ENCODE assay signal across 31 cellular contexts in the genomic region with DNA sequence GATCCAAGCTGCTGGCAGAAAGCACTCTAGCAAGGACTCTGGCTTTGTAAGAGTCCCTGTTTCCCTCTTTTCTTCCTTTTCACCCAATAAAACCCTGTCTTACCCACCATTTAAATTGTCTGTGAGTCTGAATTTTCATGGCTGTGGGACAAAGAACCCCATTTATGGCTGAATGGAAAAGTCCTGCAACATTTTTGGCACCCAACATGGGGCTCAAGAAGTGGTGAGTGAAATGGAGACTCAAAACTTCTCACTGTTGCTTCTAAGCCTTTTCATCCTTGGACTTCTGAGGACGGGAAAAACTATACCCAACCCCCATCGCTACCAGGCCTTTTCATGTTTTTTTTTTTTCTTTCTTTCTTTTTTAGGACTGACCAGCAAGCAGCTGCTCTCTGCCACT.
"Had no signal": no experiment of that assay in that cellular context is flagged by ENCODE, and none has a peak within 500 bp of the region (broad histone marks: within the 10 kb centered on the region; RNA-seq: fewer than 3 reads in every experiment).

No MANE protein-coding gene starts in this region.

- DNase-seq: activated CD4-positive, alpha-beta memory T cell treated with anti-CD3 and anti-CD28 coated beads, Interleukin-2, amount 10 ng/mL, durations not matched to agents 7 days and 5 days; activated CD4-positive, alpha-beta T cell treated with anti-CD3 and anti-CD28 coated beads for 36 hours; activated CD4-positive, alpha-beta T cell treated with anti-CD3 and anti-CD28 coated beads, Interleukin-2, amount 10 ng/mL, durations not matched to agents 7 days and 5 days; activated CD4-positive, alpha-beta T cell treated with anti-CD3 and anti-CD28 coated beads, Interleukin-2, amount 50 U/mL, for 4 hours; activated CD4-positive, CD25-positive, alpha-beta regulatory T cell; activated CD4-positive, CD25-positive, alpha-beta regulatory T cell treated with anti-CD3 and anti-CD28 coated beads, Interleukin-2, amount 50 U/mL, for 72 hours; activated CD8-positive, alpha-beta memory T cell treated with anti-CD3 and anti-CD28 coated beads, Interleukin-2, amount 50 U/mL, for 48 hours; activated gamma-delta T cell; activated naive CD4-positive, alpha-beta T cell; activated naive CD4-positive, alpha-beta T cell treated with anti-CD3 and anti-CD28 coated beads, Interleukin-2, amount 10 ng/mL, durations not matched to agents 7 days and 5 days; activated naive CD8-positive, alpha-beta T cell treated with anti-CD3 and anti-CD28 coated beads, Interleukin-2, amount 10 ng/mL, durations not matched to agents 7 days and 5 days; activated T-cell treated with anti-CD3 and anti-CD28 coated beads for 4 hours; activated T-cell treated with anti-CD3 and anti-CD28 coated beads, Interleukin-2, amount 50 U/mL, for 24 hours; activated T-cell treated with anti-CD3 and anti-CD28 coated beads, Interleukin-2, amount 50 U/mL, for 72 hours; central memory CD4-positive, alpha-beta T cell; cerebellar nuclear complex; colonic mucosa; effector CD4-positive, alpha-beta T cell; effector memory CD8-positive, alpha-beta T cell; erythroblast; gastrocnemius medialis; glutamatergic neuron; heart left ventricle; T-helper 2 cell had no signal

- H3K27ac Mint-ChIP-seq: activated CD4-positive, alpha-beta memory T cell treated with anti-CD3 and anti-CD28 coated beads, Interleukin-2, amount 10 ng/mL, durations not matched to agents 7 days and 5 days; activated CD4-positive, alpha-beta T cell treated with anti-CD3 and anti-CD28 coated beads for 36 hours; activated CD4-positive, alpha-beta T cell treated with anti-CD3 and anti-CD28 coated beads, Interleukin-2, amount 10 ng/mL, durations not matched to agents 7 days and 5 days; activated naive CD4-positive, alpha-beta T cell treated with anti-CD3 and anti-CD28 coated beads, Interleukin-2, amount 10 ng/mL, durations not matched to agents 7 days and 5 days; activated naive CD4-positive, alpha-beta T cell treated with anti-CD3 and anti-CD28 coated beads, Interleukin-2, amount 50 U/mL, for 72 hours; activated naive CD8-positive, alpha-beta T cell treated with anti-CD3 and anti-CD28 coated beads, Interleukin-2, amount 10 ng/mL, durations not matched to agents 7 days and 5 days; activated T-cell treated with anti-CD3 and anti-CD28 coated beads, Interleukin-2, amount 50 U/mL, for 24 hours; activated T-cell treated with anti-CD3 and anti-CD28 coated beads, Interleukin-2, amount 50 U/mL, for 72 hours; brain; effector memory CD8-positive, alpha-beta T cell had no signal

- H3K27me3 Mint-ChIP-seq: activated CD4-positive, alpha-beta memory T cell treated with anti-CD3 and anti-CD28 coated beads, Interleukin-2, amount 10 ng/mL, durations not matched to agents 7 days and 5 days; activated CD4-positive, alpha-beta T cell treated with anti-CD3 and anti-CD28 coated beads for 36 hours; activated CD4-positive, alpha-beta T cell treated with anti-CD3 and anti-CD28 coated beads, Interleukin-2, amount 10 ng/mL, durations not matched to agents 7 days and 5 days; activated naive CD4-positive, alpha-beta T cell treated with anti-CD3 and anti-CD28 coated beads, Interleukin-2, amount 10 ng/mL, durations not matched to agents 7 days and 5 days; activated naive CD8-positive, alpha-beta T cell treated with anti-CD3 and anti-CD28 coated beads, Interleukin-2, amount 10 ng/mL, durations not matched to agents 7 days and 5 days; activated T-cell treated with anti-CD3 and anti-CD28 coated beads, Interleukin-2, amount 50 U/mL, for 24 hours; effector memory CD8-positive, alpha-beta T cell had no signal

- H3K36me3 Mint-ChIP-seq: activated naive CD4-positive, alpha-beta T cell treated with anti-CD3 and anti-CD28 coated beads, Interleukin-2, amount 10 ng/mL, durations not matched to agents 7 days and 5 days; activated naive CD8-positive, alpha-beta T cell treated with anti-CD3 and anti-CD28 coated beads, Interleukin-2, amount 10 ng/mL, durations not matched to agents 7 days and 5 days; brain had no signal

- H3K4me3 ChIP-seq: ascending aorta, breast epithelium, cardiac muscle cell, colonic mucosa, esophagus muscularis mucosa, gastrocnemius medialis, heart left ventricle had no signal

- H3K4me1 Mint-ChIP-seq: activated CD4-positive, alpha-beta memory T cell treated with anti-CD3 and anti-CD28 coated beads, Interleukin-2, amount 10 ng/mL, durations not matched to agents 7 days and 5 days; activated CD4-positive, alpha-beta T cell treated with anti-CD3 and anti-CD28 coated beads for 36 hours; activated CD4-positive, alpha-beta T cell treated with anti-CD3 and anti-CD28 coated beads, Interleukin-2, amount 10 ng/mL, durations not matched to agents 7 days and 5 days; activated naive CD4-positive, alpha-beta T cell treated with anti-CD3 and anti-CD28 coated beads, Interleukin-2, amount 10 ng/mL, durations not matched to agents 7 days and 5 days; activated naive CD8-positive, alpha-beta T cell treated with anti-CD3 and anti-CD28 coated beads, Interleukin-2, amount 10 ng/mL, durations not matched to agents 7 days and 5 days; brain had no signal

- H3K27ac ChIP-seq: ascending aorta, breast epithelium, cardiac muscle cell, colonic mucosa, esophagus muscularis mucosa, foreskin keratinocyte, gastrocnemius medialis, heart left ventricle had no signal

- H3K4me3 Mint-ChIP-seq: activated CD4-positive, alpha-beta memory T cell treated with anti-CD3 and anti-CD28 coated beads, Interleukin-2, amount 10 ng/mL, durations not matched to agents 7 days and 5 days; activated CD4-positive, alpha-beta T cell treated with anti-CD3 and anti-CD28 coated beads for 36 hours; activated CD4-positive, alpha-beta T cell treated with anti-CD3 and anti-CD28 coated beads, Interleukin-2, amount 10 ng/mL, durations not matched to agents 7 days and 5 days; activated naive CD4-positive, alpha-beta T cell treated with anti-CD3 and anti-CD28 coated beads, Interleukin-2, amount 10 ng/mL, durations not matched to agents 7 days and 5 days; activated naive CD8-positive, alpha-beta T cell treated with anti-CD3 and anti-CD28 coated beads, Interleukin-2, amount 10 ng/mL, durations not matched to agents 7 days and 5 days; activated T-cell treated with anti-CD3 and anti-CD28 coated beads, Interleukin-2, amount 50 U/mL, for 24 hours; activated T-cell treated with anti-CD3 and anti-CD28 coated beads, Interleukin-2, amount 50 U/mL, for 72 hours; brain; effector memory CD8-positive, alpha-beta T cell had no signal

- H3K4me1 ChIP-seq: ascending aorta, breast epithelium, colonic mucosa, esophagus muscularis mucosa, foreskin keratinocyte, gastrocnemius medialis, heart left ventricle had no signal

- H3K9me3 ChIP-seq: ascending aorta, colonic mucosa had no signal

- H3K36me3 ChIP-seq: ascending aorta, breast epithelium, cardiac muscle cell, colonic mucosa, esophagus muscularis mucosa, gastrocnemius medialis, heart left ventricle had no signal

- H3K27me3 ChIP-seq: ascending aorta, breast epithelium, cardiac muscle cell, colonic mucosa, esophagus muscularis mucosa, foreskin keratinocyte, gastrocnemius medialis, heart left ventricle had no signal
